In the genomic region with DNA sequence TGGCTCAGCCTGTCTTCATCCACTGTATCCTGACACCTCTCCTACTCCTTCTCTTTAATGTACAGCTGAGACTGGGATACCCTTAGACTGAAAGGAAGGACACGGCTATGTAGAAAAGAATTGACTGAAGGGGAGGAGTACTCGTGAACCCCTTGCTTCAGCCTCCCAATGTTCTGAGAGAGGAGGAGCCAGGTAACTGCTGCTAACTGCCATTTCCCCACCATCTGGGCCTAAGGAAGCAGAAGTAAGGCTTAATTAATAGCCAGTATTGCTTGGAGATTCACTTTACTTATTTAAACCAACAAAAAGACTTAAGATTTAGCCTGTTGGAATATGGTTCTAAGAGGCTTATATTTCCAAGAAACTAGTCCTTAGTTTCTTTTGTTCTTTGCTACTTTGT, we compare ENCODE assay signal across 24 cellular contexts. TPM values are rescaled to one million over a fixed set of nuclear protein-coding genes. Genes with fewer than 3 reads are reported as not detected.
"Had no signal": no experiment of that assay in that cellular context is flagged by ENCODE, and none has a peak within 500 bp of the region (broad histone marks: within the 10 kb centered on the region; RNA-seq: fewer than 3 reads in every experiment).

No MANE protein-coding gene starts in this region.

- ATAC-seq: activated T-cell treated with anti-CD3 and anti-CD28 coated beads, Interleukin-2, amount 50 U/mL, for 4 hours; gastrocnemius medialis; left ventricle myocardium superior; WTC11 had no signal

- H3K27ac ChIP-seq: coronary artery, esophagus squamous epithelium, gastrocnemius medialis, parathyroid adenoma, right lobe of liver, skin epidermis, thyroid gland had no signal

- H3K36me3 ChIP-seq: esophagus squamous epithelium, gastrocnemius medialis, right lobe of liver, thyroid gland had no signal

- H3K4me3 Mint-ChIP-seq: activated naive CD8-positive, alpha-beta T cell treated with anti-CD3 and anti-CD28 coated beads for 36 hours; activated T-cell treated with anti-CD3 and anti-CD28 coated beads, Interleukin-2, amount 50 U/mL, for 4 hours; endodermal cell; nephron progenitor cell; stimulated activated naive CD8-positive, alpha-beta T cell treated with anti-CD3 and anti-CD28 coated beads, Interleukin-15, Interleukin-2, amounts not matched to agents 100 ng/mL and 50 ng/mL, for 24 hours; WTC11 had no signal

- H3K27ac Mint-ChIP-seq: activated naive CD8-positive, alpha-beta T cell treated with anti-CD3 and anti-CD28 coated beads for 36 hours; activated T-helper 2 cell treated with anti-CD3 and anti-CD28 coated beads, Interferon-gamma antibody, Interleukin-2, Interleukin-4, amounts not matched to agents 10 μg/mL and 5 μg/mL and 100 μg/mL, durations not matched to agents 14 hours and 24 hours and 36 hours; endodermal cell; nephron progenitor cell; stimulated activated naive CD8-positive, alpha-beta T cell treated with anti-CD3 and anti-CD28 coated beads, Interleukin-15, Interleukin-2, amounts not matched to agents 100 ng/mL and 50 ng/mL, for 24 hours; WTC11 had no signal

- H3K9ac ChIP-seq: parathyroid adenoma had no signal

- H3K9me3 Mint-ChIP-seq: activated naive CD8-positive, alpha-beta T cell treated with anti-CD3 and anti-CD28 coated beads for 36 hours; activated T-cell treated with anti-CD3 and anti-CD28 coated beads, Interleukin-2, amount 50 U/mL, for 4 hours; activated T-helper 2 cell treated with anti-CD3 and anti-CD28 coated beads, Interferon-gamma antibody, Interleukin-2, Interleukin-4, amounts not matched to agents 10 μg/mL and 5 μg/mL and 100 μg/mL, durations not matched to agents 14 hours and 24 hours and 36 hours; endodermal cell; nephron progenitor cell; stimulated activated naive CD8-positive, alpha-beta T cell treated with anti-CD3 and anti-CD28 coated beads, Interleukin-15, Interleukin-2, amounts not matched to agents 100 ng/mL and 50 ng/mL, for 24 hours; WTC11 had no signal

- H3K4me3 ChIP-seq: coronary artery, esophagus squamous epithelium, gastrocnemius medialis, right lobe of liver, skin epidermis, thyroid gland had no signal

- H3K4me1 Mint-ChIP-seq: endodermal cell, nephron progenitor cell had no signal

- H3K27me3 ChIP-seq: esophagus squamous epithelium, gastrocnemius medialis, right lobe of liver, thyroid gland had no signal

- H3K27me3 Mint-ChIP-seq: activated naive CD8-positive, alpha-beta T cell treated with anti-CD3 and anti-CD28 coated beads for 36 hours; stimulated activated naive CD8-positive, alpha-beta T cell treated with anti-CD3 and anti-CD28 coated beads, Interleukin-15, Interleukin-2, amounts not matched to agents 100 ng/mL and 50 ng/mL, for 24 hours had no signal

- H3K4me1 ChIP-seq: gastrocnemius medialis, parathyroid adenoma, thyroid gland had no signal

- H3K79me2 ChIP-seq: parathyroid adenoma had no signal

- H3K36me3 Mint-ChIP-seq: activated naive CD8-positive, alpha-beta T cell treated with anti-CD3 and anti-CD28 coated beads for 36 hours; WTC11 had no signal

- H2AFZ ChIP-seq: parathyroid adenoma had no signal

- FAIRE-seq: islet of Langerhans had no signal

- DNase-seq: activated CD4-positive, alpha-beta T cell treated with anti-CD3 and anti-CD28 coated beads, Interleukin-2, amount 50 U/mL, for 48 hours; activated CD8-positive, alpha-beta memory T cell treated with anti-CD3 and anti-CD28 coated beads, Interleukin-2, amount 50 U/mL, for 48 hours; activated naive CD4-positive, alpha-beta T cell treated with Interleukin-2 at 50 U/mL for 16 hours; activated naive CD8-positive, alpha-beta T cell treated with anti-CD3 and anti-CD28 coated beads for 36 hours; activated T-cell treated with anti-CD3 and anti-CD28 coated beads, Interleukin-2, amount 50 U/mL, for 4 hours; cerebellar nuclear complex; endodermal cell; esophagus squamous epithelium; gastrocnemius medialis; left ventricle myocardium superior; nephron progenitor cell; nucleus accumbens; right lobe of liver; stimulated activated CD4-positive, alpha-beta T cell treated with anti-CD3 and anti-CD28 coated beads, Interleukin-1b, Interleukin-23, amount 100 ng/mL, for 48 hours; substantia nigra; T-helper 9 cell; thyroid gland had no signal

- H3K9me3 ChIP-seq: esophagus squamous epithelium, gastrocnemius medialis, right lobe of liver, thyroid gland had no signal

RNA-seq across cellular contexts. Expression of gene C9orf43, which starts 34.2 kb away (rescaled TPM):
- total RNA-seq: gastrocnemius medialis had no signal
